Comparison of ENCODE assay signal across 31 cellular contexts in the genomic region with DNA sequence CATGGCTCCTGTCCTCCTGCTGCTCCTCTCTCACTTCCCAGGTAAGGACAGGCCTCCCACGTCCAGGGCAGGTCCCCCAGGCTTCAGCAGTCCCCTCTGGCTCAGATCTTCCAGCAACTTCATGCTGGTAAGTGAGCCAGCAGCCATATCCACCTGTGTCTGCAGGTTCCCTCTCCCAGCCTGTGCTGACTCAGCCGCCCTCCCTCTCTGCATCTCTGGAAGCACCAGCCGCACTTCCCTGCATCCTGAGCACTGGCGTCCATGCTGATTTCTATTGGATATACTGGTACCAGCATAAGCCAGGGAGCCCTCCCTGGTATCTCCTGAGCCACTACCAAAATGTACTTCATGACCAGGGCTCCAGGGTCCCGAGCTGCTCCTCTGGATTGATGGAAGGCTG. TPM values are rescaled to one million over a fixed set of nuclear protein-coding genes. Genes with fewer than 3 reads are reported as not detected.
"Had no signal": no experiment of that assay in that cellular context is flagged by ENCODE, and none has a peak within 500 bp of the region (broad histone marks: within the 10 kb centered on the region; RNA-seq: fewer than 3 reads in every experiment).

No MANE protein-coding gene starts in this region.

- H3K4me3 ChIP-seq: adrenal gland, body of pancreas, esophagus muscularis mucosa had no signal

- DNase-seq: activated B cell treated with CpG ODN at 0.5 μM for 24 hours; activated CD4-positive, alpha-beta T cell treated with anti-CD3 and anti-CD28 coated beads for 48 hours; activated CD4-positive, alpha-beta T cell treated with anti-CD3 and anti-CD28 coated beads, Interleukin-2, amount 50 U/mL, for 1 hour; activated CD4-positive, alpha-beta T cell treated with anti-CD3 and anti-CD28 coated beads, Interleukin-2, amount 50 U/mL, for 48 hours; activated CD8-positive, alpha-beta memory T cell treated with anti-CD3 and anti-CD28 coated beads for 24 hours; activated CD8-positive, alpha-beta T cell treated with anti-CD3 and anti-CD28 coated beads for 36 hours; activated effector memory CD4-positive, alpha-beta T cell treated with Interleukin-2 at 50 U/mL for 16 hours; activated gamma-delta T cell treated with Interleukin-2 at 50 U/mL for 16 hours; activated naive CD4-positive, alpha-beta T cell treated with Interleukin-2 at 50 U/mL for 16 hours; activated naive CD8-positive, alpha-beta T cell treated with anti-CD3 and anti-CD28 coated beads for 36 hours; activated naive CD8-positive, alpha-beta T cell treated with anti-CD3 and anti-CD28 coated beads, Interleukin-2, amount 50 U/mL, for 24 hours; activated T-cell treated with anti-CD3 and anti-CD28 coated beads, Interleukin-2, amount 50 U/mL, for 4 hours; adrenal gland; aorta; body of pancreas; caudate nucleus; cortex of kidney; dermis blood vessel endothelial cell; effector CD4-positive, alpha-beta T cell; effector memory CD8-positive, alpha-beta T cell; erythroblast; T-helper 1 cell; T-helper 17 cell; T1000; WERI-Rb-1 had no signal

- H3K36me3 ChIP-seq: adrenal gland, esophagus muscularis mucosa, WERI-Rb-1 had no signal

- ATAC-seq: activated CD4-positive, CD25-positive, alpha-beta regulatory T cell treated with anti-CD3 and anti-CD28 coated beads, Interleukin-2, amount 50 U/mL, for 24 hours; activated CD8-positive, alpha-beta T cell treated with anti-CD3 and anti-CD28 coated beads for 36 hours; activated naive CD8-positive, alpha-beta T cell treated with anti-CD3 and anti-CD28 coated beads, Interleukin-2, amount 50 U/mL, for 24 hours; activated T-cell treated with anti-CD3 and anti-CD28 coated beads, Interleukin-2, amount 50 U/mL, for 4 hours; activated T-helper 17 cell treated with anti-CD3 and anti-CD28 coated beads, Interleukin-2, amount 50 U/mL, for 72 hours; body of pancreas; effector memory CD8-positive, alpha-beta T cell; T-helper 17 cell had no signal

- H3K27ac ChIP-seq: adrenal gland, body of pancreas, esophagus muscularis mucosa, WERI-Rb-1 had no signal

- H3K9me3 ChIP-seq: adrenal gland, body of pancreas, esophagus muscularis mucosa had no signal

- H3K4me1 ChIP-seq: adrenal gland, body of pancreas, esophagus muscularis mucosa had no signal

- FAIRE-seq: colon, frontal cortex had no signal

- H3K27me3 ChIP-seq: adrenal gland, body of pancreas had no signal

RNA-seq across cellular contexts. Expression of a gene that starts 19.0 kb away (rescaled TPM):
- total RNA-seq: activated B cell treated with CpG ODN at 0.5 μM for 24 hours; activated CD8-positive, alpha-beta T cell treated with anti-CD3 and anti-CD28 coated beads for 36 hours; activated naive CD8-positive, alpha-beta T cell treated with anti-CD3 and anti-CD28 coated beads for 36 hours; activated T-cell treated with anti-CD3 and anti-CD28 coated beads, Interleukin-2, amount 50 U/mL, for 4 hours; activated T-helper 17 cell treated with anti-CD3 and anti-CD28 coated beads, Interleukin-2, amount 50 U/mL, for 72 hours; adrenal gland; aorta; body of pancreas; chondrocyte; dermis blood vessel endothelial cell; esophagus muscularis mucosa; frontal cortex; T-helper 17 cell had no signal
- polyA plus RNA-seq: adrenal gland, aorta had no signal
